In the genomic region with DNA sequence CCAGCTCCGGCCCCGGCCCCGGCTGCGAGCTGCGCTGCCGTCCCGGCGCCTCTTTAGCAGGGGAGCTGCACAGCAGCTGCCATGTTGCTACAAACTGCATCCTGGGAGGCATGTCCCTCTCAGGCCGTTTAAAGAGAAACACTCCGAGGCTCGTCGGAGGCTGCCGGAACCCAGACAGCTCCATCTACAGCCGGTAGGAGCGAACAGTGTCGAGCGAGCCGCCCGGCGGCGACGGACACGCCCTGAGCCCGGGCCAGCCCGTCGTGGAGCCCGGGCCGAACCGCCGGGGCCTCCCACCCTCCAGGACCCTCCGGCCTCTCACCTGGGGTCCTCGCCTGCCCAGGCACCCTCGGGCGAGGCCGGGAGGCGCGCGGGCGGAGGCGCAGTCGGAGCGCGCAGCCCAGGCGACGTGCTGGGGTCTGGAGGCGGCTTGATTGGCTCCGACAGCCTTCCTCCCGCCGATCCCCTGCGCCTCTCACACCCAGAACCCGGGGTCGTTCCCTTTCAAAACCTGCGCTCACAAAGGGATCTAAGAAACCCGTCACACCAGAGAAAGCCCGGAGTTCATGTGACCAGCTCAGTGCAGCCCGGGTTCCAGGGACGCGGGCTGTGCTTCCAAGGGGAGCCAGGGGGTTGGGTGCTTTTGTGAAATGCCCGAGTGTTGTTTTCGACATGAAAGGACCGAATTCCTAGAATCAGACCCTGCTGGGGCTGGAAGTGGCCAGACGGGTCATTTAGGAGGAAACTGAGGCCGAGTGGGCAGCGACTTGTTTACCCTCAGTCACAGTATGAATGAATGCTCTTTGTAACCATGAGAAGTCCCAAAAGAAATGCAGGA, we compare ENCODE assay signal across 2 cellular contexts.
A peak's percentile ranks its signal among the peaks of the same experiment; 100 is the strongest.
TF ChIP-seq lines count a peak whose summit lies in the region.

A gene (minus strand): TSS at position 570 of the 838 bp plus-strand sequence. CDS start 5,040 bp downstream, outside the sequence.

TF ChIP-seq in IMR-90, 13 proteins besides CTCF, POLR2A, EP300 and RAD21:
- TF ChIP-seq, protein P1, sequence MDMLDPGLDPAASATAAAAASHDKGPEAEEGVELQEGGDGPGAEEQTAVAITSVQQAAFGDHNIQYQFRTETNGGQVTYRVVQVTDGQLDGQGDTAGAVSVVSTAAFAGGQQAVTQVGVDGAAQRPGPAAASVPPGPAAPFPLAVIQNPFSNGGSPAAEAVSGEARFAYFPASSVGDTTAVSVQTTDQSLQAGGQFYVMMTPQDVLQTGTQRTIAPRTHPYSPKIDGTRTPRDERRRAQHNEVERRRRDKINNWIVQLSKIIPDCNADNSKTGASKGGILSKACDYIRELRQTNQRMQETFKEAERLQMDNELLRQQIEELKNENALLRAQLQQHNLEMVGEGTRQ (IDR thresholded peaks at IDR 0.05; ENCODE audit: low read depth, low read length): no peak
- peak; percentile 76; the same call in 1 of the 2 replicates for TF ChIP-seq MXI1 (IDR thresholded peaks at IDR 0.05; ENCODE audit: borderline replicate concordance, low read depth, low read length)

TF ChIP-seq in neural cell, 6 proteins besides CTCF, POLR2A, EP300 and RAD21 (continued from another document):
- TF ChIP-seq MXI1 (conservative IDR thresholded peaks at IDR 0.05; ENCODE audit: poor library complexity, severe bottlenecking): peak; percentile 70
- TF ChIP-seq, protein P2, sequence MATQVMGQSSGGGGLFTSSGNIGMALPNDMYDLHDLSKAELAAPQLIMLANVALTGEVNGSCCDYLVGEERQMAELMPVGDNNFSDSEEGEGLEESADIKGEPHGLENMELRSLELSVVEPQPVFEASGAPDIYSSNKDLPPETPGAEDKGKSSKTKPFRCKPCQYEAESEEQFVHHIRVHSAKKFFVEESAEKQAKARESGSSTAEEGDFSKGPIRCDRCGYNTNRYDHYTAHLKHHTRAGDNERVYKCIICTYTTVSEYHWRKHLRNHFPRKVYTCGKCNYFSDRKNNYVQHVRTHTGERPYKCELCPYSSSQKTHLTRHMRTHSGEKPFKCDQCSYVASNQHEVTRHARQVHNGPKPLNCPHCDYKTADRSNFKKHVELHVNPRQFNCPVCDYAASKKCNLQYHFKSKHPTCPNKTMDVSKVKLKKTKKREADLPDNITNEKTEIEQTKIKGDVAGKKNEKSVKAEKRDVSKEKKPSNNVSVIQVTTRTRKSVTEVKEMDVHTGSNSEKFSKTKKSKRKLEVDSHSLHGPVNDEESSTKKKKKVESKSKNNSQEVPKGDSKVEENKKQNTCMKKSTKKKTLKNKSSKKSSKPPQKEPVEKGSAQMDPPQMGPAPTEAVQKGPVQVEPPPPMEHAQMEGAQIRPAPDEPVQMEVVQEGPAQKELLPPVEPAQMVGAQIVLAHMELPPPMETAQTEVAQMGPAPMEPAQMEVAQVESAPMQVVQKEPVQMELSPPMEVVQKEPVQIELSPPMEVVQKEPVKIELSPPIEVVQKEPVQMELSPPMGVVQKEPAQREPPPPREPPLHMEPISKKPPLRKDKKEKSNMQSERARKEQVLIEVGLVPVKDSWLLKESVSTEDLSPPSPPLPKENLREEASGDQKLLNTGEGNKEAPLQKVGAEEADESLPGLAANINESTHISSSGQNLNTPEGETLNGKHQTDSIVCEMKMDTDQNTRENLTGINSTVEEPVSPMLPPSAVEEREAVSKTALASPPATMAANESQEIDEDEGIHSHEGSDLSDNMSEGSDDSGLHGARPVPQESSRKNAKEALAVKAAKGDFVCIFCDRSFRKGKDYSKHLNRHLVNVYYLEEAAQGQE (IDR thresholded peaks at IDR 0.05; ENCODE audit: borderline replicate concordance): peak; percentile 43
- peak; percentile 41 for TF ChIP-seq POLR2AphosphoS5 (IDR thresholded peaks at IDR 0.05)
